Comparison of ENCODE assay signal across 8 cellular contexts in the genomic region with DNA sequence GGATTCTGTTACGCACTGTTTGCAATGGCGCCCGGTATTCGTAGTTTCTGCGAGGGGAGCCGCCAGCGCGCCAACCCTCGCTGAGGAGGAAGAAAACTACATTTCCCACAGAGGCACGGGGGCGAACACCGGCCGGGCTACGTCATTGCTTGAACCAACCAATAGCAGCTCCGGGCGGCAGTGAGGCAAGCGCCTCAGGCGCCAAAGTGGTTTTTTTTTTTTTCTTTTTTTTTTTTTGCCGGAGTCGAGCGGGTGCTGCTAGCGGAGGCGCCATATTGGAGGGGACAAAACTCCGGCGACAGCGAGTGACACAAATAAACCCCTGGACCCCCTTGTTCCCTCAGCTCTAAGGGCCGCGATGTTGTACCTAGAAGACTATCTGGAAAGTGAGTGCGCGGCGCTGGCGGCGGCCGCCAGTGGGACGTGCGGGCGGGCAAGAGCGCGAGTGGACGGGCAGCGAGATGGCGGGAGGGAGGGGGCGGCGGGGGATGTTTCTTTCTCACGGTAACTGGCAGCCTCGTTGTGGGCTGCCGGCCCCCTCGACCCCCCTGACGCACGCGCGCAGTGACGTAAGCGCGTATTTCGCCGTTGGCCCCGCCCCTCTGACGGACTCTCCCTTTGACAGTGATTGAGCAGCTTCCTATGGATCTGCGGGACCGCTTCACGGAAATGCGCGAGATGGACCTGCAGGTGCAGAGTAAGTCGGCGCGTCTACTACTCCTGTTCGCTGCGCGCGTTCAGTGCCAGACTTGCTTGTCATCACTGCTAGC. TPM values are rescaled to one million over a fixed set of nuclear protein-coding genes. Genes with fewer than 3 reads are reported as not detected.
DNase-seq lines count a peak whose midpoint lies in the region; ATAC-seq, FAIRE-seq and TF ChIP-seq lines count a peak whose summit lies in the region.

A gene with protein sequence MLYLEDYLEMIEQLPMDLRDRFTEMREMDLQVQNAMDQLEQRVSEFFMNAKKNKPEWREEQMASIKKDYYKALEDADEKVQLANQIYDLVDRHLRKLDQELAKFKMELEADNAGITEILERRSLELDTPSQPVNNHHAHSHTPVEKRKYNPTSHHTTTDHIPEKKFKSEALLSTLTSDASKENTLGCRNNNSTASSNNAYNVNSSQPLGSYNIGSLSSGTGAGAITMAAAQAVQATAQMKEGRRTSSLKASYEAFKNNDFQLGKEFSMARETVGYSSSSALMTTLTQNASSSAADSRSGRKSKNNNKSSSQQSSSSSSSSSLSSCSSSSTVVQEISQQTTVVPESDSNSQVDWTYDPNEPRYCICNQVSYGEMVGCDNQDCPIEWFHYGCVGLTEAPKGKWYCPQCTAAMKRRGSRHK (plus strand): TSS at position 239 of the 770 bp plus-strand sequence. CDS start 120 bp downstream, at position 359.

- no peaks in the 10 kb centered on the region for H3K27me3 ChIP-seq in NT2/D1 (ENCODE audit: insufficient read depth, insufficient read length)
- H3K27me3 ChIP-seq in H1 (replicated peaks in 1 of 4; ENCODE audit: control insufficient read depth in 3 of 4, extremely low read depth in 1 of 4, insufficient read depth in 3 of 4, low read length in 3 of 4) = no peaks in the 10 kb centered on the region

- H3K56ac ChIP-seq in H1 (replicated peaks; ENCODE audit: insufficient read length, low read depth, low read length) = peak within 1 kb of the TSS; percentile 89

- H4K8ac ChIP-seq in H1 (ENCODE audit: extremely low read depth, insufficient read depth, low read length) = peak within 1 kb of the TSS; percentile 100; the same call in 1 of the 2 replicates

- POLR2A ChIA-PET in H1 (lab: Charles Lee; ENCODE audit: partially characterized antibody) = interaction anchor here (0.6 to 1.5 kb wide), 31 partner anchors 8 to 1836 kb away, joined by 3 to 17 read pairs (median 3); a partner anchor contains a TSS

- H3K36me3 ChIP-seq in NT2/D1 (ENCODE audit: insufficient read depth, insufficient read length, low read length) (peaks cover 33% of the 10 kb centered on the region), H1 (ENCODE audit: control insufficient read depth in 2 of 4, insufficient read depth in 4 of 4, low read length in 3 of 4) (peaks cover 2 to 33% (median 6%) of the 10 kb centered on the region in 4 experiments; a peak in 3 of 8 replicates)

- no peak for TF ChIP-seq CTCF in H1 (IDR thresholded peaks at IDR 0.05; ENCODE audit: control extremely low read depth in 1 of 3, insufficient read depth in 1 of 3, low read depth in 1 of 3, low read length in 3 of 3)

- H3K36me3 Mint-ChIP-seq in activated CD8-positive, alpha-beta memory T cell treated with anti-CD3 and anti-CD28 coated beads, Interleukin-2, amount 10 ng/mL, durations not matched to agents 7 days and 5 days = peaks cover 19% of the 10 kb centered on the region
- H3K36me3 Mint-ChIP-seq in memory B cell = peaks cover 9% of the 10 kb centered on the region

- no peak within 1 kb of the TSS for H2AK5ac ChIP-seq in H1 (ENCODE audit: low read depth, low read length)

- peak within 1 kb of the TSS; percentile 99 for H3K27ac Mint-ChIP-seq in activated CD8-positive, alpha-beta memory T cell treated with anti-CD3 and anti-CD28 coated beads, Interleukin-2, amount 10 ng/mL, durations not matched to agents 7 days and 5 days
- peak within 1 kb of the TSS; percentile 99 for H3K27ac Mint-ChIP-seq in memory B cell

- peaks cover 3% of the 10 kb centered on the region; the same call in 1 of the 2 replicates for H3K23me2 ChIP-seq in H1 (ENCODE audit: low read depth, low read length)

- peaks cover 0 to 3% of the 10 kb centered on the region in 2 experiments for H4K20me1 ChIP-seq in H1 (replicated peaks in 1 of 2; ENCODE audit: control insufficient read depth in 1 of 2, insufficient read depth in 2 of 2, low read length in 2 of 2)

- H3K9ac ChIP-seq in NT2/D1 (ENCODE audit: insufficient read length, low read depth) = peak within 1 kb of the TSS; percentile 87
- H3K9ac ChIP-seq in H1 (replicated peaks in 1 of 4; ENCODE audit: extremely low read depth in 1 of 4, low read depth in 3 of 4, low read length in 3 of 4) = peak within 1 kb of the TSS; percentile 96 to 100 (median 98)

- peak within 1 kb of the TSS; percentile 98 for H3K4me3 Mint-ChIP-seq in activated CD8-positive, alpha-beta memory T cell treated with anti-CD3 and anti-CD28 coated beads, Interleukin-2, amount 10 ng/mL, durations not matched to agents 7 days and 5 days
- peak within 1 kb of the TSS; percentile 97 for H3K4me3 Mint-ChIP-seq in memory B cell

- H4K91ac ChIP-seq in H1 (replicated peaks; ENCODE audit: insufficient read length, low read length) = peak within 1 kb of the TSS; percentile 95

- ATAC-seq in GM21381 (IDR thresholded peaks at IDR 0.05; ENCODE audit: unreplicated experiment) (peak; percentile 93), memory B cell (ENCODE audit: low read depth) (peak; percentile 86)
- peak; percentile 93 for ATAC-seq in activated CD8-positive, alpha-beta memory T cell treated with anti-CD3 and anti-CD28 coated beads, Interleukin-2, amount 10 ng/mL, durations not matched to agents 7 days and 5 days

- no peaks in the 10 kb centered on the region for H3K9me3 ChIP-seq in NT2/D1 (ENCODE audit: insufficient read depth, low read length)
- H3K9me3 ChIP-seq in H1 (ENCODE audit: insufficient read depth in 2 of 2, low read depth in 1 of 2, low read length in 1 of 2) = no peaks in the 10 kb centered on the region

- peaks cover 30% of the 10 kb centered on the region for H3K4me1 Mint-ChIP-seq in activated CD8-positive, alpha-beta memory T cell treated with anti-CD3 and anti-CD28 coated beads, Interleukin-2, amount 10 ng/mL, durations not matched to agents 7 days and 5 days
- peaks cover 14% of the 10 kb centered on the region for H3K4me1 Mint-ChIP-seq in memory B cell

- peak; percentile 99 for DNase-seq in COR-L47 (lab: John Stamatoyannopoulos, UW)
- peak; percentile 62 to 98 (median 94) for DNase-seq in HUDEP-2 (lab: John Stamatoyannopoulos, UW; ENCODE audit: unreplicated experiment in 76 of 76)
- peak; percentile 96 for DNase-seq in NT2/D1 (ENCODE audit: low read depth, low spot score)
- peak; percentile 98 for DNase-seq in activated CD8-positive, alpha-beta memory T cell treated with anti-CD3 and anti-CD28 coated beads, Interleukin-2, amount 10 ng/mL, durations not matched to agents 7 days and 5 days
- peak; percentile 93 to 98 for DNase-seq in H1 (ENCODE audit: low read depth in 1 of 2, low spot score in 2 of 2)
- DNase-seq in memory B cell (ENCODE audit: low spot score in 2 of 2) = peak; percentile 99 to 100
- peak; percentile 90 for DNase-seq in stimulated activated CD8-positive, alpha-beta memory T cell treated with anti-CD3 and anti-CD28 coated beads, Interleukin-12 subunit alpha, Interleukin-12 subunit beta, amount 100 ng/mL, for 24 hours (ENCODE audit: extremely low read depth)

- peak within 1 kb of the TSS; percentile 70 to 93 for H3K4me2 ChIP-seq in H1 (ENCODE audit: insufficient read depth in 1 of 2, low read depth in 2 of 2, low read length in 2 of 2)

- H3K4ac ChIP-seq in H1 (replicated peaks; ENCODE audit: insufficient read length, low read depth, low read length) = peak within 1 kb of the TSS; percentile 97

- H3K27me3 Mint-ChIP-seq in activated CD8-positive, alpha-beta memory T cell treated with anti-CD3 and anti-CD28 coated beads, Interleukin-2, amount 10 ng/mL, durations not matched to agents 7 days and 5 days = peaks cover 6% of the 10 kb centered on the region
- peaks cover 3% of the 10 kb centered on the region for H3K27me3 Mint-ChIP-seq in memory B cell

- no peak within 1 kb of the TSS for H2BK15ac ChIP-seq in H1 (ENCODE audit: low read length)

- H3K23ac ChIP-seq in H1 (ENCODE audit: insufficient read length) = no peak within 1 kb of the TSS

- peak within 1 kb of the TSS; percentile 76; the same call in 1 of the 2 replicates for H2AFZ ChIP-seq in H1 (ENCODE audit: low read length)

- peak; percentile 68 to 90 for TF ChIP-seq POLR2A in H1 (IDR thresholded peaks at IDR 0.05; ENCODE audit: control extremely low read depth in 1 of 2, low read depth in 2 of 2, low read length in 2 of 2)

- H2BK5ac ChIP-seq in H1 (ENCODE audit: low read depth, low read length) = peak within 1 kb of the TSS; percentile 96

- H3K18ac ChIP-seq in H1 (ENCODE audit: extremely low read depth, low read length) = peak within 1 kb of the TSS; percentile 72; the same call in 1 of the 2 replicates

- no peaks in the 10 kb centered on the region for H3K79me1 ChIP-seq in H1 (ENCODE audit: low read depth, low read length)

- peaks cover 0 to 19% of the 10 kb centered on the region in 2 experiments; a peak in 2 of 4 replicates for H3K79me2 ChIP-seq in H1 (ENCODE audit: control insufficient read depth in 1 of 2, insufficient read depth in 2 of 2, low read length in 2 of 2)

- no peak within 1 kb of the TSS for H3K14ac ChIP-seq in H1 (ENCODE audit: insufficient read length)

- H3K27ac ChIP-seq in H1 (ENCODE audit: low read depth, low read length) = peak within 1 kb of the TSS; percentile 99

- no peak within 1 kb of the TSS for H2BK20ac ChIP-seq in H1 (ENCODE audit: low read length)

- 0 out of 4 replicates have a peak, but pooled peaks of 1 of the 2 experiments have one; percentile 1 for TF ChIP-seq RAD21 in H1 (IDR thresholded peaks at IDR 0.05 in 1 of 2, conservative IDR thresholded peaks at IDR 0.05 in 1 of 2; ENCODE audit: low read depth in 2 of 2, low read length in 2 of 2)

- H2BK12ac ChIP-seq in H1 (ENCODE audit: low read depth, low read length) = no peak within 1 kb of the TSS

- peak; percentile 32 for FAIRE-seq in H1 (lab: Jason Lieb, UNC)

- no peaks in the 10 kb centered on the region for H3K4me1 ChIP-seq in NT2/D1 (ENCODE audit: insufficient read depth, insufficient read length)
- H3K4me1 ChIP-seq in H1 (replicated peaks in 1 of 4; ENCODE audit: control insufficient read depth in 3 of 4, insufficient read depth in 4 of 4, low read length in 3 of 4) = no peaks in the 10 kb centered on the region

- no peak within 1 kb of the TSS for H2BK120ac ChIP-seq in H1 (replicated peaks; ENCODE audit: low read depth, low read length)

- peak within 1 kb of the TSS; percentile 74 for H3K4me3 ChIP-seq in NT2/D1 (ENCODE audit: insufficient read length, low read depth)
- H3K4me3 ChIP-seq in H1 (ENCODE audit: extremely low read depth in 1 of 4, insufficient read depth in 2 of 4, low read depth in 3 of 4, low read length in 4 of 4) = peak within 1 kb of the TSS; percentile 66 to 89 (median 77)

- WGBS in H1 (ENCODE audit: extremely low coverage in 1 of 2, insufficient coverage in 1 of 2, insufficient read length in 1 of 2, insufficient replicate concordance in 2 of 2, low coverage in 1 of 2, low lambda C conversion rate in 2 of 2, missing lambda C conversion rate in 1 of 2), 2 experiments = 2% methylated on average over 30 of the region's 71 CpGs; no CpG with 5 or more reads in 1 of the 2 experiments

- TF ChIP-seq EP300 in H1 (IDR thresholded peaks at IDR 0.05; ENCODE audit: borderline replicate concordance in 1 of 2, low read depth in 2 of 2, low read length in 2 of 2) = no peak

- CTCF ChIA-PET in activated CD8-positive, alpha-beta memory T cell treated with anti-CD3 and anti-CD28 coated beads, Interleukin-2, amount 10 ng/mL, durations not matched to agents 7 days and 5 days (lab: Charles Lee) = interaction anchor here (0.6 to 1.9 kb wide), 6 partner anchors 9 to 159 kb away, joined by 3 to 6 read pairs (median 4); a partner anchor contains a TSS
- CTCF ChIA-PET in H1 (lab: Charles Lee; ENCODE audit: partially characterized antibody) = interaction anchor here (0.6 to 1.9 kb wide), 4 partner anchors 37 to 1687 kb away, joined by 3 to 6 read pairs (median 4); a partner anchor contains a TSS

- H4K5ac ChIP-seq in H1 (ENCODE audit: insufficient read length, low read depth, low read length) = peak within 1 kb of the TSS; percentile 97

- H3K9me3 Mint-ChIP-seq in activated CD8-positive, alpha-beta memory T cell treated with anti-CD3 and anti-CD28 coated beads, Interleukin-2, amount 10 ng/mL, durations not matched to agents 7 days and 5 days (ENCODE audit: low read depth) = no peaks in the 10 kb centered on the region
- H3K9me3 Mint-ChIP-seq in memory B cell = no peaks in the 10 kb centered on the region

RNA-seq across cellular contexts. Expression of the gene that starts here (rescaled TPM):
- total RNA-seq in activated CD8-positive, alpha-beta memory T cell treated with anti-CD3 and anti-CD28 coated beads, Interleukin-2, amount 10 ng/mL, durations not matched to agents 7 days and 5 days = 10 to 100 TPM; 23.3 to 28.2 TPM
- 13.9 and 17.7 TPM in 2 replicates for total RNA-seq in H1 (2021; fragmentation: NEBNext Ultra II Directional; extraction: Animal tissue kit (Norgen Biotek cat#: 25700))
- polyA plus RNA-seq in H1 (2011; rRNA removed) = 3.1 and 6.0 TPM in 2 replicates
- polyA plus RNA-seq in H1 (2011; cell fraction: cytosol; rRNA removed) = 8.7 TPM
- polyA plus RNA-seq in H1 (2011; cell fraction: nucleus; rRNA removed) = 2.1 TPM
- polyA plus RNA-seq in H1 (2012, experiment 1 of 2) = 9.1 to 12.2 TPM (median 10.7 TPM) in 4 replicates
- 1.2 TPM for polyA plus RNA-seq in H1 (2012, experiment 2 of 2)
- polyA plus RNA-seq in H1 (2013, experiment 1 of 2) = 14.9 TPM
- polyA plus RNA-seq in H1 (2013, experiment 2 of 2) = 14.5 TPM
- 7.7 and 10.5 TPM in 2 replicates for polyA minus RNA-seq in H1 (2011; rRNA and poly(A)+ RNA removed)
- 5.9 TPM for polyA minus RNA-seq in H1 (2011; cell fraction: cytosol; rRNA and poly(A)+ RNA removed)
- polyA minus RNA-seq in H1 (2011; cell fraction: nucleus; rRNA and poly(A)+ RNA removed) = 16.4 TPM

Comparison
In these comparisons a context has a peak if more than half of its experiments do, and no peak if none do; other contexts are left out.
1. Peak in every context shown above with its lines: DNase-seq, ATAC-seq, H3K4me3 ChIP-seq and H3K27ac ChIP-seq.